ENCODE assay signal across 9 cellular contexts in the genomic region with DNA sequence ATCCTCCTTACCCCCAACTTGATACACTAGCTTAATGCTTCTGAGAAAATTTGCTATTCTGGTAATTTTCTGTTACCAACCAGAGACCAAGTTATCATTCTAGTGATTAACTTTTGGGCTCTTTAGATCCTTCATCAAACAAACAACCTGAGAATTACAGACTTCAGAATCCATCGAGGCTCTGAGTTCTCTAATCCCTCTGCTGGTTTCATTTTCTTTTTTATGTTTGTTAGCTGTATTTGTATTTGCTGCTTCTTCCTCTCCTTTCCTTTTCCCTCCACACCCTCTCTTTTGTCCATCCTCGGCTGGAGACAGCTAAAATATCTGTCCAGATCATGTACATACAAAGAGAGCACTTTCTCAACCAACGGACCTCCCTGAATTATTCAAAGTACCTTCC.
A peak's percentile ranks its signal among the peaks of the same experiment; 100 is the strongest.
DNase-seq lines count a peak whose midpoint lies in the region; ATAC-seq, FAIRE-seq and TF ChIP-seq lines count a peak whose summit lies in the region.
"Had no signal": no experiment of that assay in that cellular context is flagged by ENCODE, and none has a peak within 500 bp of the region (broad histone marks: within the 10 kb centered on the region; RNA-seq: fewer than 3 reads in every experiment).

No MANE protein-coding gene starts in this region.

- H3K27ac Mint-ChIP-seq in activated B cell treated with CpG ODN at 0.5 μM for 24 hours (peak overlapping the region; percentile 77), nephron progenitor cell (no peak overlapping the region)

- H3K27me3 ChIP-seq in right lobe of liver (no peaks in the 10 kb centered on the region), HepG2 (ENCODE audit: control insufficient read depth in 1 of 2, insufficient read depth in 2 of 2, low read length in 2 of 2) (peaks cover 0 to 12% of the 10 kb centered on the region in 2 experiments; a peak in 2 of 5 replicates), lower lobe of right lung (ENCODE audit: low read depth) (no peaks in the 10 kb centered on the region), uterus (no peaks in the 10 kb centered on the region), prostate gland (replicated peaks; ENCODE audit: insufficient read depth) (no peaks in the 10 kb centered on the region)

- H3K9me3 Mint-ChIP-seq in activated B cell treated with CpG ODN at 0.5 μM for 24 hours (no peaks in the 10 kb centered on the region), nephron progenitor cell (peaks cover 11% of the 10 kb centered on the region)

- H3K9me3 ChIP-seq in right lobe of liver (no peaks in the 10 kb centered on the region), HepG2 (ENCODE audit: low read length) (no peaks in the 10 kb centered on the region), lower lobe of right lung (no peaks in the 10 kb centered on the region), uterus (no peaks in the 10 kb centered on the region), prostate gland (no peaks in the 10 kb centered on the region)

- H3K36me3 Mint-ChIP-seq in activated B cell treated with CpG ODN at 0.5 μM for 24 hours (ENCODE audit: low read depth) = peaks cover 75% of the 10 kb centered on the region
- H3K36me3 Mint-ChIP-seq in nephron progenitor cell (ENCODE audit: low read depth) = no peaks in the 10 kb centered on the region

- TF ChIP-seq RAD21 in HepG2 (CRISPR knock-in tag; IDR thresholded peaks at IDR 0.05) = no peak

- CTCF ChIA-PET in HepG2 (lab: Yijun Ruan, JAX; ENCODE audit: low intra/inter-chr PET ratio, low total read pairs) = no interaction called here
- CTCF ChIA-PET in activated B cell treated with CpG ODN at 0.5 μM for 24 hours (lab: Charles Lee) = interaction anchor here (1.0 to 5.8 kb wide), 4 partner anchors 7 to 178 kb away, joined by 4 to 48 read pairs (median 11); no protein-coding TSS in a partner anchor

- FAIRE-seq in HepG2 (lab: Jason Lieb, UNC) = no peak

- WGBS in right lobe of liver (ENCODE audit: insufficient coverage, low coverage, low lambda C conversion rate, missing lambda C conversion rate) = 6% methylated on average over 3 of the region's 3 CpGs
- WGBS in HepG2 (ENCODE audit: low lambda C conversion rate) = 2% methylated on average over 3 of the region's 3 CpGs
- WGBS in prostate gland = 25% methylated on average over 3 of the region's 3 CpGs

- TF ChIP-seq CTCF in right lobe of liver (IDR thresholded peaks at IDR 0.05) = no peak
- no peak for TF ChIP-seq CTCF in HepG2 (CRISPR knock-in tag; IDR thresholded peaks at IDR 0.05)
- TF ChIP-seq CTCF in activated B cell treated with CpG ODN at 0.5 μM for 24 hours (IDR thresholded peaks at IDR 0.05) = no peak
- TF ChIP-seq CTCF in lower lobe of right lung (IDR thresholded peaks at IDR 0.05) = no peak
- no peak for TF ChIP-seq CTCF in uterus (IDR thresholded peaks at IDR 0.05)
- no peak for TF ChIP-seq CTCF in nephron progenitor cell (IDR thresholded peaks at IDR 0.05)
- no peak for TF ChIP-seq CTCF in prostate gland (IDR thresholded peaks at IDR 0.05)

- peaks cover 82% of the 10 kb centered on the region for H3K4me1 Mint-ChIP-seq in activated B cell treated with CpG ODN at 0.5 μM for 24 hours
- peaks cover 13% of the 10 kb centered on the region for H3K4me1 Mint-ChIP-seq in nephron progenitor cell

- no peaks in the 10 kb centered on the region for H3K79me2 ChIP-seq in HepG2 (ENCODE audit: insufficient read depth, low read length)

- DNase-seq in right lobe of liver (no peak), HepG2 (ENCODE audit: low spot score) (no peak), activated B cell treated with CpG ODN at 0.5 μM for 24 hours (no peak), lower lobe of right lung (no peak), uterus (no peak), nephron progenitor cell (no peak), NCI-H2107 (lab: John Stamatoyannopoulos, UW) (no peak), prostate gland (ENCODE audit: low spot score) (no peak)
- DNase-seq: KG1 had no signal

- H3K36me3 ChIP-seq in right lobe of liver = no peaks in the 10 kb centered on the region
- no peaks in the 10 kb centered on the region for H3K36me3 ChIP-seq in HepG2 (replicated peaks in 1 of 2; ENCODE audit: control insufficient read depth in 1 of 2, insufficient read depth in 2 of 2, low read length in 2 of 2)
- no peaks in the 10 kb centered on the region for H3K36me3 ChIP-seq in lower lobe of right lung
- no peaks in the 10 kb centered on the region for H3K36me3 ChIP-seq in uterus
- H3K36me3 ChIP-seq in prostate gland = no peaks in the 10 kb centered on the region

- in situ Hi-C loops in HepG2 (cut with HindIII; ENCODE audit: extremely low pct_ligation_motif_present, low pct_unique_long_range_greater_than_20kb) = no loop called here

- no peaks in the 10 kb centered on the region for H3K4me1 ChIP-seq in right lobe of liver
- no peaks in the 10 kb centered on the region for H3K4me1 ChIP-seq in HepG2 (ENCODE audit: insufficient read depth, low read length)
- peaks cover 16% of the 10 kb centered on the region for H3K4me1 ChIP-seq in lower lobe of right lung
- H3K4me1 ChIP-seq in uterus = no peaks in the 10 kb centered on the region
- H3K4me1 ChIP-seq in prostate gland (replicated peaks) = no peaks in the 10 kb centered on the region

- intact Hi-C loops in right lobe of liver (cut with DNase I) (no loop called here), HepG2 (cut with micrococcal nuclease; ENCODE audit: unreplicated experiment) (no loop called here), activated B cell treated with CpG ODN at 0.5 μM for 24 hours (cut with micrococcal nuclease) (loop anchor here (1.0 kb wide), 1 partner anchor 8 kb away; no protein-coding TSS in a partner anchor), lower lobe of right lung (cut with DNase I) (no loop called here), uterus (cut with DNase I; ENCODE audit: low total_unique reads) (no loop called here), prostate gland (cut with DNase I) (no loop called here)

- POLR2A ChIA-PET in HepG2 (lab: Yijun Ruan, JAX) (no interaction called here), activated B cell treated with CpG ODN at 0.5 μM for 24 hours (lab: Charles Lee) (interaction anchor here (0.5 to 6.0 kb wide), 8 partner anchors 8 to 165 kb away, joined by 3 to 36 read pairs (median 5); no protein-coding TSS in a partner anchor)

- H3K4me3 ChIP-seq in right lobe of liver (peak overlapping the region; percentile 4 to 33 (median 20)), HepG2 (replicated peaks in 1 of 3; ENCODE audit: insufficient read depth in 1 of 3, low read depth in 2 of 3, low read length in 3 of 3) (no peak overlapping the region), lower lobe of right lung (peak overlapping the region; percentile 31), uterus (no peak overlapping the region), prostate gland (no peak overlapping the region)

- no peak for TF ChIP-seq POLR2A in right lobe of liver (IDR thresholded peaks at IDR 0.05)
- TF ChIP-seq POLR2A in HepG2 (IDR thresholded peaks at IDR 0.05; ENCODE audit: insufficient read depth in 1 of 2, low read depth in 2 of 2, low read length in 2 of 2) = no peak
- TF ChIP-seq POLR2A in uterus (IDR thresholded peaks at IDR 0.05) = no peak
- no peak for TF ChIP-seq POLR2A in prostate gland (IDR thresholded peaks at IDR 0.05)

- no peak overlapping the region for H2AFZ ChIP-seq in HepG2 (ENCODE audit: low read length)

- TF ChIP-seq EP300 in HepG2 (IDR thresholded peaks at IDR 0.05; ENCODE audit: low read depth in 2 of 2, low read length in 2 of 2) (no peak), HepG2 (CRISPR knock-in tag; IDR thresholded peaks at IDR 0.05; ENCODE audit: borderline replicate concordance) (no peak)

- no peak overlapping the region for H3K4me2 ChIP-seq in HepG2 (ENCODE audit: low read depth, low read length)

- ATAC-seq in right lobe of liver (peak; percentile 12 to 49 (median 34)), HepG2 (no peak), activated B cell treated with CpG ODN at 0.5 μM for 24 hours (ENCODE audit: low read depth) (no peak), lower lobe of right lung (peak in 1 of 2 donors; percentile 34)

- H3K27ac ChIP-seq in right lobe of liver (peak overlapping the region; percentile 33 to 66 (median 44)), HepG2 (ENCODE audit: extremely low read length, insufficient read depth, low read length) (no peak overlapping the region), lower lobe of right lung (peak overlapping the region; percentile 34), uterus (peak overlapping the region; percentile 46 to 54), prostate gland (no peak overlapping the region)

- H3K9ac ChIP-seq in HepG2 (ENCODE audit: insufficient read depth, low read depth, low read length) = no peak overlapping the region

- BruUV-seq in HepG2 (replicated peaks; lab: Mats Ljungman, UMichigan) = no TSS peak

- H3K27me3 Mint-ChIP-seq in activated B cell treated with CpG ODN at 0.5 μM for 24 hours = no peaks in the 10 kb centered on the region
- H3K27me3 Mint-ChIP-seq in nephron progenitor cell (ENCODE audit: low read depth, poor library complexity) = peaks cover 3% of the 10 kb centered on the region

- H4K20me1 ChIP-seq in HepG2 (ENCODE audit: insufficient read depth, low read length) = no peaks in the 10 kb centered on the region

- H3K4me3 Mint-ChIP-seq in activated B cell treated with CpG ODN at 0.5 μM for 24 hours (peak overlapping the region; percentile 78), nephron progenitor cell (no peak overlapping the region)

TF ChIP-seq in HepG2, 621 proteins besides CTCF, POLR2A, EP300 and RAD21 (continues in another document):
- TF ChIP-seq XRCC5 (optimal IDR thresholded peaks at IDR 0.05; ENCODE audit: low read length) (no peak), CHCHD3 (CRISPR knock-in tag; IDR thresholded peaks at IDR 0.05) (no peak), TOE1 (CRISPR knock-in tag; IDR thresholded peaks at IDR 0.05) (no peak), ZNF737 (CRISPR knock-in tag; IDR thresholded peaks at IDR 0.05; ENCODE audit: borderline replicate concordance) (no peak), ZNF292 (CRISPR knock-in tag; IDR thresholded peaks at IDR 0.05; ENCODE audit: borderline replicate concordance, low read depth) (no peak), FOXP1 (IDR thresholded peaks at IDR 0.05) (no peak), FOXP1 (CRISPR knock-in tag; IDR thresholded peaks at IDR 0.05) (no peak)
- TF ChIP-seq, protein P1, sequence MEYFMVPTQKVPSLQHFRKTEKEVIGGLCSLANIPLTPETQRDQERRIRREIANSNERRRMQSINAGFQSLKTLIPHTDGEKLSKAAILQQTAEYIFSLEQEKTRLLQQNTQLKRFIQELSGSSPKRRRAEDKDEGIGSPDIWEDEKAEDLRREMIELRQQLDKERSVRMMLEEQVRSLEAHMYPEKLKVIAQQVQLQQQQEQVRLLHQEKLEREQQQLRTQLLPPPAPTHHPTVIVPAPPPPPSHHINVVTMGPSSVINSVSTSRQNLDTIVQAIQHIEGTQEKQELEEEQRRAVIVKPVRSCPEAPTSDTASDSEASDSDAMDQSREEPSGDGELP (IDR thresholded peaks at IDR 0.05; ENCODE audit: borderline replicate concordance, low read depth) = no peak

Comparison
In these comparisons a context has a peak if more than half of its experiments do, and no peak if none do; other contexts are left out.
1. ATAC-seq: peak in right lobe of liver (4 of 4); none in HepG2 (single experiment) and activated B cell treated with CpG ODN at 0.5 μM for 24 hours (single experiment).
2. H3K27ac ChIP-seq: peak in right lobe of liver (3 of 3), lower lobe of right lung (single experiment) and uterus (2 of 2); none in HepG2 (single experiment) and prostate gland (0 of 2).
3. H3K4me3 ChIP-seq: peak in right lobe of liver (3 of 3) and lower lobe of right lung (single experiment); none in HepG2 (0 of 3), uterus (0 of 2) and prostate gland (0 of 2).